ENCODE assay signal across 9 cellular contexts in the genomic region with DNA sequence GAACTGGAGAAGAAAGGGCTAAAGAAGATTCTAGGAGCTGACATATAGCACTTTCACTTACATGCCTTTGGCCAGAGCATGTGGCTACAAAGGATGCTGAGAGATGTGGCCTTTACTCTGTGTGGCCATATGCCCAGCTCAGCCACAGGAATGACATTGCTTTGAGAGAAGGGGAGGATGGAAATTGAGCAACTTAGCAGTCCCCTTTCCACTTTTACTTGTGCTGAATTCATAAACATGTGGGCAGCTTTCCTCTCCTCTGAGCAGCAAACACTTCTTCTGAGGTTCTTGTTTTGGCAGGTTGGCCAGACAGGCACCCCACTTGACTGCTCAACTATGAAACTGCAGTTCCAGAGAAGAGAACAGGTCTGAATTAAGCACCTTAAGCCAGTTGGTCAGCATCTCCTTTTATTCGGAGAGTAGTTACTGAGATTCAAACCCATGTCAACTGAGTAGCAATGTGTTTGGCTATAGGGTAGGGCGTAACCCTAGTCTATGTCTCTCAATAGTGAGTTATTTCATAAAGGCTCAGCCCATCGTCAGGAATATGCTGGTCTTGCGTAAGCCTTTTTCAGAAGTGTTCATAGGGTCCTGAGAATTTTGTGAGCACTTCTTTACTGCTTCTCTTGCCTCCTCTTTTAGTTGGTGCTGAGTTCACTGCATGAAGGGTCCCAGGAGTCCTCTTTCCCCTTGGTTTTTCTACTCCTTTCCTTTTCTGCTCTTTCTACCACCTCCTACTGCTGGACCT.
A peak's percentile ranks its signal among the peaks of the same experiment; 100 is the strongest.
DNase-seq lines count a peak whose midpoint lies in the region; ATAC-seq, FAIRE-seq and TF ChIP-seq lines count a peak whose summit lies in the region.
"Had no signal": no experiment of that assay in that cellular context is flagged by ENCODE, and none has a peak within 500 bp of the region (broad histone marks: within the 10 kb centered on the region; RNA-seq: fewer than 3 reads in every experiment).

No MANE protein-coding gene starts in this region.

- H3K27ac ChIP-seq in kidney (ENCODE audit: low read depth in 2 of 2, low read length in 2 of 2): no peak overlapping the region

- H3K36me3 ChIP-seq in kidney (ENCODE audit: control insufficient read depth in 1 of 2, insufficient read depth in 2 of 2, low read length in 2 of 2): no peaks in the 10 kb centered on the region

- DNase-seq in HCEC 1CT: peak; percentile 83
- peak; percentile 74 for DNase-seq in NAMALWA (ENCODE audit: low spot score)
- peak in 1 of 2 donors; percentile 28 for DNase-seq in memory B cell (ENCODE audit: low spot score in 2 of 2)
- no peak for DNase-seq in posterior vena cava (ENCODE audit: low spot score)
- DNase-seq in kidney: no peak
- no peak for DNase-seq in chondrocyte (ENCODE audit: low spot score)
- no peak for DNase-seq in activated naive CD4-positive, alpha-beta T cell treated with Interleukin-2 at 50 U/mL for 16 hours
- DNase-seq: NCI-H2081 treated with DMSO at 0.1 percent for 48 hours had no signal

- H3K4me1 ChIP-seq in kidney (ENCODE audit: control insufficient read depth in 1 of 2, insufficient read depth in 1 of 2, low read depth in 1 of 2, low read length in 2 of 2): peaks cover 6 to 17% of the 10 kb centered on the region in 2 donors

- intact Hi-C loops in posterior vena cava (cut with DNase I) (loop anchor here in 1 of 2 donors (5.0 kb wide), 1 partner anchor 138 kb away; no protein-coding TSS in a partner anchor), kidney (cut with DNase I) (no loop called here)

- H3K27ac Mint-ChIP-seq in memory B cell: no peak overlapping the region
- H3K27ac Mint-ChIP-seq in chondrocyte (ENCODE audit: unreplicated experiment): no peak overlapping the region

- FAIRE-seq in kidney (lab: Jason Lieb, UNC): no peak

- peaks cover 45% of the 10 kb centered on the region for H3K4me1 Mint-ChIP-seq in memory B cell
- H3K4me1 Mint-ChIP-seq in chondrocyte (ENCODE audit: low read depth): peaks cover 17% of the 10 kb centered on the region

- TF ChIP-seq CTCF in kidney (IDR thresholded peaks at IDR 0.05; ENCODE audit: borderline replicate concordance, extremely low read depth, insufficient read depth) (no peak), chondrocyte (IDR thresholded peaks at IDR 0.05) (no peak)

- H3K4me3 Mint-ChIP-seq in memory B cell (peak overlapping the region; percentile 42), chondrocyte (ENCODE audit: unreplicated experiment) (no peak overlapping the region)

- ATAC-seq in GM18498 (IDR thresholded peaks at IDR 0.05; ENCODE audit: unreplicated experiment): peak; percentile 53
- peak; percentile 75 for ATAC-seq in memory B cell (ENCODE audit: low read depth)

- H3K27me3 Mint-ChIP-seq in memory B cell (no peaks in the 10 kb centered on the region), chondrocyte (ENCODE audit: low read depth) (no peaks in the 10 kb centered on the region)

- no peak overlapping the region for H3K4me3 ChIP-seq in kidney (ENCODE audit: low read length in 2 of 2)

- no peaks in the 10 kb centered on the region for H3K9me3 ChIP-seq in kidney (ENCODE audit: control insufficient read depth in 1 of 2, low read length in 2 of 2)

- H3K9ac ChIP-seq in kidney (ENCODE audit: low read length in 2 of 2): no peak overlapping the region

- no peaks in the 10 kb centered on the region for H3K9me3 Mint-ChIP-seq in memory B cell
- no peaks in the 10 kb centered on the region for H3K9me3 Mint-ChIP-seq in chondrocyte (ENCODE audit: low read depth)

- H3K36me3 Mint-ChIP-seq in memory B cell (no peaks in the 10 kb centered on the region), chondrocyte (ENCODE audit: low read depth) (no peaks in the 10 kb centered on the region)

Comparison
In these comparisons a context has a peak if more than half of its experiments do, and no peak if none do; other contexts are left out.
1. DNase-seq: peak in HCEC 1CT (single experiment) and NAMALWA (single experiment); none in posterior vena cava (single experiment), kidney (single experiment), chondrocyte (single experiment) and activated naive CD4-positive, alpha-beta T cell treated with Interleukin-2 at 50 U/mL for 16 hours (single experiment).